Comparison of ENCODE assay signal across 19 cellular contexts in genomic region chr15:81069909-81070308, GRCh38.
"Had no signal": no experiment of that assay in that cellular context is flagged by ENCODE, and none has a peak within 500 bp of the region (broad histone marks: within the 10 kb centered on the region; RNA-seq: fewer than 3 reads in every experiment).

No MANE protein-coding gene starts in this region.

- H3K4me1 ChIP-seq: prostate gland had no signal

- H3K27ac ChIP-seq: dorsolateral prefrontal cortex, ovary, prostate gland had no signal

- H3K27me3 ChIP-seq: ovary, tibial artery had no signal

- H3K9me3 ChIP-seq: ovary, prostate gland, tibial artery had no signal

- H3K4me3 ChIP-seq: dorsolateral prefrontal cortex, ovary, prostate gland, tibial artery had no signal

- H3K36me3 ChIP-seq: ovary, prostate gland, tibial artery had no signal

- DNase-seq: activated CD4-positive, alpha-beta T cell treated with anti-CD3 and anti-CD28 coated beads for 4 hours; activated CD4-positive, alpha-beta T cell treated with anti-CD3 and anti-CD28 coated beads, Interleukin-2, amount 50 U/mL, for 48 hours; activated CD4-positive, CD25-positive, alpha-beta regulatory T cell; activated CD8-positive, alpha-beta memory T cell treated with anti-CD3 and anti-CD28 coated beads, Interleukin-2, amount 50 U/mL, for 48 hours; activated naive CD4-positive, alpha-beta T cell treated with Interleukin-2 at 50 U/mL for 16 hours; activated naive CD8-positive, alpha-beta T cell treated with anti-CD3 and anti-CD28 coated beads for 36 hours; activated T-cell treated with anti-CD3 and anti-CD28 coated beads, Interleukin-2, amount 50 U/mL, for 4 hours; caudate nucleus; dorsolateral prefrontal cortex; effector memory CD8-positive, alpha-beta T cell; kidney; midbrain; stimulated activated CD4-positive, alpha-beta T cell treated with anti-CD3 and anti-CD28 coated beads, Interleukin-12 subunit alpha, Interleukin-12 subunit beta, amount 100 ng/mL, for 4 hours; stimulated activated naive CD8-positive, alpha-beta T cell treated with anti-CD3 and anti-CD28 coated beads, Interleukin-15, amount 100 ng/mL, for 72 hours; T-helper 9 cell; tibial artery had no signal

- ATAC-seq: activated T-cell treated with anti-CD3 and anti-CD28 coated beads, Interleukin-2, amount 50 U/mL, for 4 hours; effector memory CD8-positive, alpha-beta T cell; natural killer cell treated with Interleukin-12 subunit alpha and Interleukin-12 subunit beta and Interleukin-15 and Interleukin-18, amount 100 ng/mL, for 72 hours; stimulated activated naive CD8-positive, alpha-beta T cell treated with anti-CD3 and anti-CD28 coated beads, Interleukin-15, amount 100 ng/mL, for 72 hours had no signal
